ENCODE assay signal across 8 cellular contexts in the genomic region with DNA sequence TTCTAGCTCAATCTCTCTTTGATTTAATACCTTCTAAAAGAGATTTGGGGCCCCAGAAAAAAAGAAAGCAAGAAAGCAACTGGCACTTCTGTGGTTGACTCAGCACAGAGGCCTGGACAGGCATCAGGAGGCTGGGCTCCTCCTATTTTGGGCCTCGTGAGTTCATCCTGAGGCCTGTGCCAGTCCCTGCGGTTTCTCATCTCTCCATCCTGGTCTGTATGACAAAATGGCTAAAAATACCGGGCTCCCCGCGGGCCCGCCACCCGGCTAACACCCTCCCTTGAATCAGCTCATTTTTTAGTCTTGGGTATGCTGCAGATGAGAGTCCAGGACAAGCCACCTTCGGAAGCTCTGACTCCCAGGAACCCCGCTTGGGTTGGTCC.
DNase-seq lines count a peak whose midpoint lies in the region; ATAC-seq lines count a peak whose summit lies in the region.

No MANE protein-coding gene starts in this region.

- CTCF ChIA-PET in activated CD4-positive, alpha-beta T cell treated with anti-CD3 and anti-CD28 coated beads for 36 hours (lab: Charles Lee) = interaction anchor here (1.3 kb wide), 1 partner anchor 8 kb away, joined by 3 read pairs; no protein-coding TSS in a partner anchor

- H3K36me3 ChIP-seq in subcutaneous abdominal adipose tissue (ENCODE audit: control insufficient read depth in 5 of 5, insufficient read depth in 5 of 5, low read length in 5 of 5) = no peaks in the 10 kb centered on the region

- H3K4me3 ChIP-seq in subcutaneous abdominal adipose tissue (ENCODE audit: low read depth in 1 of 5, low read length in 5 of 5) = peak overlapping the region in 3 of 5 donors; percentile 36 to 54 (median 46)

- intact Hi-C loops in activated CD4-positive, alpha-beta T cell treated with anti-CD3 and anti-CD28 coated beads for 36 hours (cut with DNase I, micrococcal nuclease) = no loop called here

- peak; percentile 52 for DNase-seq in activated CD4-positive, alpha-beta T cell treated with anti-CD3 and anti-CD28 coated beads for 36 hours
- no peak for DNase-seq in activated CD4-positive, alpha-beta T cell treated with anti-CD3 and anti-CD28 coated beads for 1 hour
- no peak for DNase-seq in T-helper 17 cell
- DNase-seq in glomerular visceral epithelial cell (ENCODE audit: extremely low spot score) = peak; percentile 44
- DNase-seq in D341Med (ENCODE audit: low spot score) = no peak
- DNase-seq in ureter (ENCODE audit: low spot score) = no peak

- no peak overlapping the region for H3K9ac ChIP-seq in subcutaneous abdominal adipose tissue (ENCODE audit: low read length in 5 of 5)

- H3K4me3 Mint-ChIP-seq in activated CD4-positive, alpha-beta T cell treated with anti-CD3 and anti-CD28 coated beads for 36 hours = no peak overlapping the region
- H3K4me3 Mint-ChIP-seq in T-helper 17 cell = peak overlapping the region; percentile 25

- peak; percentile 78 for ATAC-seq in activated CD4-positive, alpha-beta T cell treated with anti-CD3 and anti-CD28 coated beads for 36 hours
- peak; percentile 35 for ATAC-seq in T-helper 17 cell
- no peak for ATAC-seq in GM18517 (IDR thresholded peaks at IDR 0.05; ENCODE audit: unreplicated experiment)

- H3K9me3 ChIP-seq in T-helper 17 cell (ENCODE audit: control insufficient read depth, low read length, poor library complexity, severe bottlenecking) (no peaks in the 10 kb centered on the region), subcutaneous abdominal adipose tissue (ENCODE audit: control insufficient read depth in 5 of 5, low read length in 5 of 5) (no peaks in the 10 kb centered on the region)

- H3K27ac ChIP-seq in subcutaneous abdominal adipose tissue (ENCODE audit: low read depth, low read length) = peak overlapping the region; percentile 30

- H3K9me3 Mint-ChIP-seq in activated CD4-positive, alpha-beta T cell treated with anti-CD3 and anti-CD28 coated beads for 36 hours (ENCODE audit: low read depth) = no peaks in the 10 kb centered on the region

- peaks cover 0 to 3% (median 0%) of the 10 kb centered on the region in 5 donors for H3K27me3 ChIP-seq in subcutaneous abdominal adipose tissue (ENCODE audit: control insufficient read depth in 5 of 5, insufficient read depth in 4 of 5, low read length in 5 of 5)

- no peaks in the 10 kb centered on the region for H3K36me3 Mint-ChIP-seq in activated CD4-positive, alpha-beta T cell treated with anti-CD3 and anti-CD28 coated beads for 36 hours (ENCODE audit: low read depth)
- H3K36me3 Mint-ChIP-seq in T-helper 17 cell (ENCODE audit: low read depth) = no peaks in the 10 kb centered on the region

- peaks cover 0 to 26% (median 7%) of the 10 kb centered on the region in 5 donors for H3K4me1 ChIP-seq in subcutaneous abdominal adipose tissue (ENCODE audit: control insufficient read depth in 5 of 5, insufficient read depth in 5 of 5, low read length in 5 of 5)

- H3K4me1 Mint-ChIP-seq in activated CD4-positive, alpha-beta T cell treated with anti-CD3 and anti-CD28 coated beads for 36 hours = peaks cover 23% of the 10 kb centered on the region
- H3K4me1 Mint-ChIP-seq in T-helper 17 cell = peaks cover 10% of the 10 kb centered on the region

- H3K27ac Mint-ChIP-seq in activated CD4-positive, alpha-beta T cell treated with anti-CD3 and anti-CD28 coated beads for 36 hours = peak overlapping the region; percentile 37
- peak overlapping the region; percentile 91 for H3K27ac Mint-ChIP-seq in T-helper 17 cell

- H3K27me3 Mint-ChIP-seq in activated CD4-positive, alpha-beta T cell treated with anti-CD3 and anti-CD28 coated beads for 36 hours = no peaks in the 10 kb centered on the region
- H3K27me3 Mint-ChIP-seq in T-helper 17 cell = no peaks in the 10 kb centered on the region

- POLR2A ChIA-PET in activated CD4-positive, alpha-beta T cell treated with anti-CD3 and anti-CD28 coated beads for 36 hours (lab: Charles Lee) = interaction anchor here (0.9 kb wide), 1 partner anchor 12 kb away, joined by 3 read pairs; no protein-coding TSS in a partner anchor

Comparison
In these comparisons a context has a peak if more than half of its experiments do, and no peak if none do; other contexts are left out.
1. DNase-seq: peak in activated CD4-positive, alpha-beta T cell treated with anti-CD3 and anti-CD28 coated beads for 36 hours (single experiment) and glomerular visceral epithelial cell (single experiment); none in activated CD4-positive, alpha-beta T cell treated with anti-CD3 and anti-CD28 coated beads for 1 hour (single experiment), T-helper 17 cell (0 of 3), D341Med (single experiment) and ureter (single experiment).